ENCODE assay signal across 14 cellular contexts in genomic region chr17:4072487-4073157, GRCh38.
DNase-seq lines count a peak whose midpoint lies in the region; TF ChIP-seq lines count a peak whose summit lies in the region.
"Had no signal": no experiment of that assay in that cellular context is flagged by ENCODE, and none has a peak within 500 bp of the region (broad histone marks: within the 10 kb centered on the region; RNA-seq: fewer than 3 reads in every experiment).

No MANE protein-coding gene starts in this region.

- DNase-seq in AG08396 (ENCODE audit: low spot score) (peak; percentile 69), HFFc6 (peak; percentile 58), dermis blood vessel endothelial cell (peak; percentile 59), prostate gland (ENCODE audit: low spot score) (peak; percentile 23), cerebellar nuclear complex (lab: John Stamatoyannopoulos, UW) (no peak), Ammon's horn (ENCODE audit: low spot score) (no peak), NCI-H2171 treated with DMSO at 0.1 percent for 48 hours (lab: John Stamatoyannopoulos, UW) (no peak), nephron progenitor cell (no peak)
- DNase-seq: CD4-positive, CD25-positive, alpha-beta regulatory T cell; NCI-H1105; NCI-H524 treated with DMSO at 0.1 percent for 48 hours had no signal

- H3K27ac Mint-ChIP-seq in HFFc6 (peak overlapping the region; percentile 65), nephron progenitor cell (no peak overlapping the region)
- H3K27ac Mint-ChIP-seq: CD4-positive, CD25-positive, alpha-beta regulatory T cell; mesothelial cell of epicardium had no signal

- no peaks in the 10 kb centered on the region for H3K9me3 Mint-ChIP-seq in HFFc6
- H3K9me3 Mint-ChIP-seq in nephron progenitor cell: no peaks in the 10 kb centered on the region
- H3K9me3 Mint-ChIP-seq: activated naive CD4-positive, alpha-beta T cell treated with anti-CD3 and anti-CD28 coated beads, Interleukin-2, amount 50 U/mL, for 24 hours; CD4-positive, CD25-positive, alpha-beta regulatory T cell; mesothelial cell of epicardium had no signal

- H3K36me3 Mint-ChIP-seq in HFFc6 (ENCODE audit: low read depth) (peaks cover 41% of the 10 kb centered on the region), nephron progenitor cell (ENCODE audit: low read depth) (peaks cover 54% of the 10 kb centered on the region)

- peak overlapping the region; percentile 66 for H3K27ac ChIP-seq in prostate gland
- H3K27ac ChIP-seq: right atrium auricular region had no signal

- WGBS in prostate gland: 39% methylated on average over 4 of the region's 4 CpGs

- no peaks in the 10 kb centered on the region for H3K27me3 Mint-ChIP-seq in HFFc6 (ENCODE audit: insufficient read depth)
- no peaks in the 10 kb centered on the region for H3K27me3 Mint-ChIP-seq in nephron progenitor cell (ENCODE audit: low read depth, poor library complexity)
- H3K27me3 Mint-ChIP-seq: activated naive CD4-positive, alpha-beta T cell treated with anti-CD3 and anti-CD28 coated beads, Interleukin-2, amount 50 U/mL, for 24 hours; CD4-positive, CD25-positive, alpha-beta regulatory T cell had no signal

- intact Hi-C loops in prostate gland (cut with DNase I): no loop called here

- no peak overlapping the region for H3K4me3 Mint-ChIP-seq in HFFc6
- H3K4me3 Mint-ChIP-seq in nephron progenitor cell: no peak overlapping the region
- H3K4me3 Mint-ChIP-seq: activated naive CD4-positive, alpha-beta T cell treated with anti-CD3 and anti-CD28 coated beads, Interleukin-2, amount 50 U/mL, for 24 hours; CD4-positive, CD25-positive, alpha-beta regulatory T cell; mesothelial cell of epicardium had no signal

- H3K4me1 ChIP-seq in prostate gland (replicated peaks): peaks cover 3% of the 10 kb centered on the region

- no peaks in the 10 kb centered on the region for H3K27me3 ChIP-seq in prostate gland (replicated peaks; ENCODE audit: insufficient read depth)
- H3K27me3 ChIP-seq: right atrium auricular region had no signal

- no peak overlapping the region for H3K4me3 ChIP-seq in prostate gland
- H3K4me3 ChIP-seq: right atrium auricular region had no signal

- H3K9me3 ChIP-seq in prostate gland: no peaks in the 10 kb centered on the region
- H3K9me3 ChIP-seq: right atrium auricular region had no signal

- TF ChIP-seq POLR2A in prostate gland (IDR thresholded peaks at IDR 0.05): no peak

- peaks cover 7 to 11% of the 10 kb centered on the region in 2 donors for H3K36me3 ChIP-seq in prostate gland

- H3K4me1 Mint-ChIP-seq in HFFc6 (ENCODE audit: low read depth) (peaks cover 25% of the 10 kb centered on the region), nephron progenitor cell (peaks cover 12% of the 10 kb centered on the region)
- H3K4me1 Mint-ChIP-seq: activated naive CD4-positive, alpha-beta T cell treated with anti-CD3 and anti-CD28 coated beads, Interleukin-2, amount 50 U/mL, for 24 hours; mesothelial cell of epicardium had no signal

- TF ChIP-seq CTCF in HFFc6 (IDR thresholded peaks at IDR 0.05) (no peak), prostate gland (IDR thresholded peaks at IDR 0.05) (no peak), nephron progenitor cell (IDR thresholded peaks at IDR 0.05) (no peak)

Comparison
In these comparisons a context has a peak if more than half of its experiments do, and no peak if none do; other contexts are left out.
1. DNase-seq: peak in AG08396 (single experiment), HFFc6 (single experiment), dermis blood vessel endothelial cell (single experiment) and prostate gland (single experiment); none in cerebellar nuclear complex (0 of 2), Ammon's horn (single experiment), NCI-H2171 treated with DMSO at 0.1 percent for 48 hours (single experiment) and nephron progenitor cell (single experiment).